ENCODE assay signal across 1 cellular context in genomic region chr1:84096121-84096635, GRCh38.
TF ChIP-seq lines count a peak whose summit lies in the region.

No MANE protein-coding gene starts in this region.

TF ChIP-seq in IMR-90, 13 proteins besides CTCF, POLR2A, EP300 and RAD21:
- no peak for TF ChIP-seq NFE2L2 (IDR thresholded peaks at IDR 0.05; ENCODE audit: low read depth, low read length)
- no peak for TF ChIP-seq BHLHE40 (IDR thresholded peaks at IDR 0.05; ENCODE audit: low read depth, low read length)
- TF ChIP-seq USF2 (IDR thresholded peaks at IDR 0.05; ENCODE audit: low read depth, low read length) = no peak
- TF ChIP-seq MXI1 (IDR thresholded peaks at IDR 0.05; ENCODE audit: borderline replicate concordance, low read depth, low read length) = no peak
- TF ChIP-seq ELK1 (IDR thresholded peaks at IDR 0.05; ENCODE audit: borderline replicate concordance, low read depth, low read length) = no peak
- no peak for TF ChIP-seq MAFK (IDR thresholded peaks at IDR 0.05; ENCODE audit: low read depth, low read length)
- TF ChIP-seq RCOR1 (IDR thresholded peaks at IDR 0.05; ENCODE audit: insufficient replicate concordance, low read length) = no peak
- TF ChIP-seq RFX5 (IDR thresholded peaks at IDR 0.05; ENCODE audit: low read depth, low read length) = no peak
- no peak for TF ChIP-seq CHD1 (IDR thresholded peaks at IDR 0.05; ENCODE audit: low read depth, low read length)
- no peak for TF ChIP-seq SMC3 (IDR thresholded peaks at IDR 0.05; ENCODE audit: low read depth, low read length)
- TF ChIP-seq CEBPB (IDR thresholded peaks at IDR 0.05; ENCODE audit: low read depth, low read length) = no peak
- TF ChIP-seq FOS (IDR thresholded peaks at IDR 0.05; ENCODE audit: low read depth, low read length) = no peak
- no peak for TF ChIP-seq MAZ (IDR thresholded peaks at IDR 0.05; ENCODE audit: borderline replicate concordance, low read depth, low read length)
